ENCODE assay signal across 25 cellular contexts in genomic region chr6:138614151-138614550, GRCh38.
A peak's percentile ranks its signal among the peaks of the same experiment; 100 is the strongest.
DNase-seq lines count a peak whose midpoint lies in the region; ATAC-seq and TF ChIP-seq lines count a peak whose summit lies in the region.
"Had no signal": no experiment of that assay in that cellular context is flagged by ENCODE, and none has a peak within 500 bp of the region (broad histone marks: within the 10 kb centered on the region; RNA-seq: fewer than 3 reads in every experiment).

No MANE protein-coding gene starts in this region.

- H3K36me3 Mint-ChIP-seq in WTC11: peaks cover 7% of the 10 kb centered on the region
- H3K36me3 Mint-ChIP-seq: CD14-positive monocyte; CD4-positive, alpha-beta memory T cell; CD4-positive, CD25-positive, alpha-beta regulatory T cell; CD8-positive, alpha-beta memory T cell had no signal

- H2BK12ac ChIP-seq in mesenchymal stem cell (ENCODE audit: low read length in 2 of 2): no peak overlapping the region

- peaks cover 27 to 29% of the 10 kb centered on the region in 2 experiments; a peak in 3 of 4 replicates for H3K79me1 ChIP-seq in IMR-90 (ENCODE audit: low read depth in 1 of 2, low read length in 2 of 2)
- peaks cover 9% of the 10 kb centered on the region for H3K79me1 ChIP-seq in mesenchymal stem cell (replicated peaks; ENCODE audit: low read length, poor library complexity, severe bottlenecking)

- H4K5ac ChIP-seq in IMR-90 (ENCODE audit: low read depth, low read length): no peak overlapping the region

- no peak overlapping the region for H2AFZ ChIP-seq in IMR-90 (replicated peaks; ENCODE audit: low read length, poor library complexity)
- H2AFZ ChIP-seq in mesenchymal stem cell (ENCODE audit: low read depth, low read length): no peak overlapping the region

- WGBS in IMR-90 (ENCODE audit: extremely low coverage in 2 of 2, insufficient read length in 1 of 2), 2 experiments: no CpG with 5 or more reads among the region's 2 CpGs
- no CpG with 5 or more reads among the region's 2 CpGs for WGBS in mesenchymal stem cell

- in situ Hi-C loops in IMR-90 (cut with MboI; ENCODE audit: low sequenced_read_pairs): no loop called here

- no peak overlapping the region for H2BK20ac ChIP-seq in IMR-90 (ENCODE audit: low read depth, low read length)

- H2BK120ac ChIP-seq in IMR-90 (ENCODE audit: low read depth, low read length) (no peak overlapping the region), mesenchymal stem cell (ENCODE audit: low read depth, low read length) (no peak overlapping the region)

- H4K20me1 ChIP-seq in IMR-90 (ENCODE audit: insufficient read depth, low read length): no peaks in the 10 kb centered on the region
- H4K20me1 ChIP-seq: BLaER1 treated with 17β-estradiol and CSF1 and Interleukin-3, amounts not matched to agents 10 nM and 100 nM had no signal

- H3K36me3 ChIP-seq in IMR-90 (ENCODE audit: control insufficient read depth, insufficient read depth, low read length) (no peaks in the 10 kb centered on the region), mesenchymal stem cell (ENCODE audit: control insufficient read depth in 1 of 2, insufficient read depth in 2 of 2, low read depth in 1 of 2, low read length in 2 of 2) (no peaks in the 10 kb centered on the region)
- H3K36me3 ChIP-seq: BLaER1 treated with 17β-estradiol and CSF1 and Interleukin-3, amounts not matched to agents 10 nM and 100 nM had no signal

- dilution Hi-C loops in IMR-90 (cut with HindIII; ENCODE audit: low sequenced_read_pairs, unreplicated experiment): no loop called here

- H3K9me3 ChIP-seq in IMR-90 (ENCODE audit: control insufficient read depth, insufficient read depth, low read length) (no peaks in the 10 kb centered on the region), mesenchymal stem cell (ENCODE audit: control insufficient read depth, low read length) (no peaks in the 10 kb centered on the region)
- H3K9me3 ChIP-seq: A549; BLaER1 treated with 17β-estradiol and CSF1 and Interleukin-3, amounts not matched to agents 10 nM and 100 nM had no signal

- H3K4me3 ChIP-seq in IMR-90 (ENCODE audit: insufficient read depth, low read depth, low read length) (no peak overlapping the region), mesenchymal stem cell (ENCODE audit: insufficient read depth in 1 of 2, low read depth in 1 of 2, low read length in 2 of 2) (no peak overlapping the region)
- H3K4me3 ChIP-seq: A549; BLaER1 treated with 17β-estradiol and CSF1 and Interleukin-3, amounts not matched to agents 10 nM and 100 nM; GM12878 had no signal

- POLR2A ChIA-PET in IMR-90 (lab: Charles Lee; ENCODE audit: unreplicated experiment) (no interaction called here), WTC11 (lab: Charles Lee) (no interaction called here)

- H3K27me3 Mint-ChIP-seq in WTC11 (ENCODE audit: low read depth): no peaks in the 10 kb centered on the region
- H3K27me3 Mint-ChIP-seq: B cell had no signal

- no peak overlapping the region for H2BK5ac ChIP-seq in IMR-90 (ENCODE audit: low read depth, low read length, poor library complexity, severe bottlenecking)
- no peak overlapping the region for H2BK5ac ChIP-seq in mesenchymal stem cell (ENCODE audit: low read depth, low read length, poor library complexity, severe bottlenecking)

- H3K27ac ChIP-seq in IMR-90 (ENCODE audit: insufficient read depth, low read length): no peak overlapping the region
- no peak overlapping the region for H3K27ac ChIP-seq in mesenchymal stem cell (ENCODE audit: low read length, poor library complexity, severe bottlenecking)
- H3K27ac ChIP-seq: 22Rv1; A549; BLaER1 treated with 17β-estradiol and CSF1 and Interleukin-3, amounts not matched to agents 10 nM and 100 nM had no signal

- DNase-seq in IMR-90 (peak; percentile 7), WTC11 (ENCODE audit: low spot score) (no peak), dermis blood vessel endothelial cell (peak; percentile 24), mesenchymal stem cell (peak; percentile 11), glomerular visceral epithelial cell (ENCODE audit: extremely low spot score) (no peak), C1 segment of cervical spinal cord (lab: John Stamatoyannopoulos, UW) (no peak), SKM-1 (lab: John Stamatoyannopoulos, UW; ENCODE audit: unreplicated experiment) (no peak)
- DNase-seq: AML-193; CD4-positive, alpha-beta memory T cell; CD4-positive, CD25-positive, alpha-beta regulatory T cell; CD8-positive, alpha-beta memory T cell; COR-L47; DMS 273 treated with DMSO at 0.1 percent for 48 hours; DMS153; DMS53; DMS79; DND-41; EL; GDM1 had no signal

- H2AK5ac ChIP-seq in IMR-90 (ENCODE audit: low read depth, low read length) (no peak overlapping the region), mesenchymal stem cell (ENCODE audit: low read length, severe bottlenecking) (no peak overlapping the region)

- H3K4ac ChIP-seq in IMR-90 (ENCODE audit: low read depth, low read length) (no peak overlapping the region), mesenchymal stem cell (ENCODE audit: low read depth in 1 of 2, low read length in 2 of 2) (no peak overlapping the region)

- no peak for TF ChIP-seq POLR2A in IMR-90 (IDR thresholded peaks at IDR 0.05; ENCODE audit: low read depth, low read length)

- H3K14ac ChIP-seq in IMR-90 (replicated peaks; ENCODE audit: low read depth, low read length): 0 out of 2 replicates have a peak overlapping the region, but pooled peaks have one; percentile 1
- no peak overlapping the region for H3K14ac ChIP-seq in mesenchymal stem cell (ENCODE audit: low read length in 2 of 2)

- peaks cover 9% of the 10 kb centered on the region for H3K9me3 Mint-ChIP-seq in WTC11
- H3K9me3 Mint-ChIP-seq: CD14-positive monocyte; CD4-positive, alpha-beta memory T cell; CD8-positive, alpha-beta memory T cell had no signal

- TF ChIP-seq CTCF in IMR-90 (conservative IDR thresholded peaks at IDR 0.05; ENCODE audit: low read depth, low read length): no peak
- no peak for TF ChIP-seq CTCF in WTC11 (IDR thresholded peaks at IDR 0.05)

- H3K56ac ChIP-seq in IMR-90 (ENCODE audit: extremely low read depth, insufficient read depth, low read length): no peak overlapping the region

- H3K27me3 ChIP-seq in IMR-90 (ENCODE audit: control insufficient read depth, insufficient read depth, low read length) (no peaks in the 10 kb centered on the region), mesenchymal stem cell (ENCODE audit: control insufficient read depth in 1 of 2, insufficient read depth in 1 of 2, low read length in 2 of 2) (no peaks in the 10 kb centered on the region)
- H3K27me3 ChIP-seq: BLaER1 treated with 17β-estradiol and CSF1 and Interleukin-3, amounts not matched to agents 10 nM and 100 nM had no signal

- H3K9ac ChIP-seq in IMR-90 (ENCODE audit: low read depth, low read length) (no peak overlapping the region), mesenchymal stem cell (ENCODE audit: low read length) (no peak overlapping the region)
- H3K9ac ChIP-seq: BLaER1 treated with 17β-estradiol and CSF1 and Interleukin-3, amounts not matched to agents 10 nM and 100 nM had no signal

- H3K4me2 ChIP-seq in IMR-90 (ENCODE audit: low read depth, low read length): no peak overlapping the region
- no peak overlapping the region for H3K4me2 ChIP-seq in mesenchymal stem cell (ENCODE audit: low read length, poor library complexity, severe bottlenecking)
- H3K4me2 ChIP-seq: A549; BLaER1 treated with 17β-estradiol and CSF1 and Interleukin-3, amounts not matched to agents 10 nM and 100 nM had no signal

- peak overlapping the region; percentile 47; the same call in 1 of the 2 replicates for H3K27ac Mint-ChIP-seq in WTC11
- H3K27ac Mint-ChIP-seq: B cell; CD14-positive monocyte; CD4-positive, alpha-beta memory T cell; CD4-positive, CD25-positive, alpha-beta regulatory T cell; CD8-positive, alpha-beta memory T cell had no signal

- no peak overlapping the region for H2BK15ac ChIP-seq in IMR-90 (ENCODE audit: low read depth, low read length)
- no peak overlapping the region for H2BK15ac ChIP-seq in mesenchymal stem cell (ENCODE audit: low read depth, poor library complexity, severe bottlenecking)

- H3K4me1 ChIP-seq in IMR-90 (ENCODE audit: control insufficient read depth, insufficient read depth, low read length): peaks cover 5% of the 10 kb centered on the region
- H3K4me1 ChIP-seq in mesenchymal stem cell (ENCODE audit: control insufficient read depth, insufficient read depth, low read depth, low read length): peaks cover 1% of the 10 kb centered on the region
- H3K4me1 ChIP-seq: A549; BLaER1 treated with 17β-estradiol and CSF1 and Interleukin-3, amounts not matched to agents 10 nM and 100 nM had no signal

- no peak overlapping the region for H3K23ac ChIP-seq in IMR-90 (ENCODE audit: low read depth, low read length)
- H3K23ac ChIP-seq in mesenchymal stem cell (ENCODE audit: low read length in 2 of 2): no peak overlapping the region

- peaks cover 10% of the 10 kb centered on the region for H3K4me1 Mint-ChIP-seq in WTC11
- H3K4me1 Mint-ChIP-seq: B cell; CD14-positive monocyte; CD4-positive, alpha-beta memory T cell; CD4-positive, CD25-positive, alpha-beta regulatory T cell; CD8-positive, alpha-beta memory T cell had no signal

- ATAC-seq in IMR-90 (ENCODE audit: low read depth) (no peak), WTC11 (no peak)
- ATAC-seq: A549, GM12878 had no signal

- H2AK9ac ChIP-seq in IMR-90 (replicated peaks; ENCODE audit: low read depth, low read length, poor library complexity): no peak overlapping the region

- no peak overlapping the region for H3K18ac ChIP-seq in IMR-90 (ENCODE audit: low read depth, low read length)
- no peak overlapping the region for H3K18ac ChIP-seq in mesenchymal stem cell (ENCODE audit: low read depth in 1 of 2, low read length in 2 of 2)

- BruUV-seq in IMR-90 (replicated peaks; lab: Mats Ljungman, UMichigan): no TSS peak

- peaks cover 4% of the 10 kb centered on the region; the same call in 1 of the 2 replicates for H3K9me1 ChIP-seq in IMR-90 (ENCODE audit: insufficient read depth, low read length)

- H4K8ac ChIP-seq in IMR-90 (ENCODE audit: low read depth in 2 of 2, low read length in 2 of 2): no peak overlapping the region
- H4K8ac ChIP-seq in mesenchymal stem cell (ENCODE audit: low read length): no peak overlapping the region

- H3K4me3 Mint-ChIP-seq in WTC11: no peak overlapping the region
- H3K4me3 Mint-ChIP-seq: B cell; CD14-positive monocyte; CD4-positive, alpha-beta memory T cell; CD4-positive, CD25-positive, alpha-beta regulatory T cell; CD8-positive, alpha-beta memory T cell had no signal

- H4K91ac ChIP-seq in IMR-90 (ENCODE audit: insufficient read depth, low read depth, low read length) (no peak overlapping the region), mesenchymal stem cell (ENCODE audit: low read length) (no peak overlapping the region)

- TF ChIP-seq RAD21 in IMR-90 (IDR thresholded peaks at IDR 0.05; ENCODE audit: low read length): no peak

- intact Hi-C loops in IMR-90 (cut with micrococcal nuclease): no loop called here

- CTCF ChIA-PET in IMR-90 (lab: Yijun Ruan, JAX) (no interaction called here), WTC11 (lab: Charles Lee) (no interaction called here)

TF ChIP-seq in WTC11, 78 proteins besides CTCF, POLR2A, EP300 and RAD21 (continues in another document):
- no peak for TF ChIP-seq ESRRA (CRISPR knock-in tag; IDR thresholded peaks at IDR 0.05; ENCODE audit: borderline replicate concordance)
- TF ChIP-seq ZNF416 (CRISPR knock-in tag; IDR thresholded peaks at IDR 0.05): no peak

Comparison
In these comparisons a context has a peak if more than half of its experiments do, and no peak if none do; other contexts are left out.
1. DNase-seq: peak in IMR-90 (single experiment), dermis blood vessel endothelial cell (single experiment) and mesenchymal stem cell (single experiment); none in WTC11 (single experiment), glomerular visceral epithelial cell (single experiment), C1 segment of cervical spinal cord (0 of 14) and SKM-1 (single experiment).